In genomic region chr1:177442580-177442979, GRCh38 we compare ENCODE assay signal across 15 cellular contexts.
"Had no signal": no experiment of that assay in that cellular context is flagged by ENCODE, and none has a peak within 500 bp of the region (broad histone marks: within the 10 kb centered on the region; RNA-seq: fewer than 3 reads in every experiment).

No MANE protein-coding gene starts in this region.

- H3K36me3 Mint-ChIP-seq: activated CD4-positive, alpha-beta memory T cell treated with anti-CD3 and anti-CD28 coated beads for 36 hours; activated CD8-positive, alpha-beta memory T cell treated with anti-CD3 and anti-CD28 coated beads, Interleukin-2, amount 10 ng/mL, durations not matched to agents 7 days and 5 days; activated naive CD4-positive, alpha-beta T cell treated with anti-CD3 and anti-CD28 coated beads, Interleukin-2, amount 50 U/mL, for 24 hours had no signal

- H3K27ac Mint-ChIP-seq: activated CD4-positive, alpha-beta memory T cell treated with anti-CD3 and anti-CD28 coated beads for 36 hours; activated CD8-positive, alpha-beta memory T cell treated with anti-CD3 and anti-CD28 coated beads, Interleukin-2, amount 10 ng/mL, durations not matched to agents 7 days and 5 days; activated naive CD4-positive, alpha-beta T cell treated with anti-CD3 and anti-CD28 coated beads, Interleukin-2, amount 50 U/mL, for 24 hours; activated T-cell treated with anti-CD3 and anti-CD28 coated beads, Interleukin-2, amount 50 U/mL, for 24 hours; stimulated activated naive CD8-positive, alpha-beta T cell treated with anti-CD3 and anti-CD28 coated beads, Interleukin-15, Interleukin-2, amounts not matched to agents 100 ng/mL and 50 ng/mL, for 24 hours had no signal

- H3K4me3 ChIP-seq: left lung, prostate gland, sigmoid colon, spleen, testis had no signal

- H3K27me3 Mint-ChIP-seq: activated CD8-positive, alpha-beta memory T cell treated with anti-CD3 and anti-CD28 coated beads, Interleukin-2, amount 10 ng/mL, durations not matched to agents 7 days and 5 days; activated naive CD4-positive, alpha-beta T cell treated with anti-CD3 and anti-CD28 coated beads, Interleukin-2, amount 50 U/mL, for 24 hours; activated T-cell treated with anti-CD3 and anti-CD28 coated beads, Interleukin-2, amount 50 U/mL, for 24 hours; stimulated activated naive CD8-positive, alpha-beta T cell treated with anti-CD3 and anti-CD28 coated beads, Interleukin-15, Interleukin-2, amounts not matched to agents 100 ng/mL and 50 ng/mL, for 24 hours had no signal

- ATAC-seq: activated CD8-positive, alpha-beta memory T cell treated with anti-CD3 and anti-CD28 coated beads, Interleukin-2, amount 10 ng/mL, durations not matched to agents 7 days and 5 days; left lung had no signal

- H3K4me1 Mint-ChIP-seq: activated CD8-positive, alpha-beta memory T cell treated with anti-CD3 and anti-CD28 coated beads, Interleukin-2, amount 10 ng/mL, durations not matched to agents 7 days and 5 days; activated naive CD4-positive, alpha-beta T cell treated with anti-CD3 and anti-CD28 coated beads, Interleukin-2, amount 50 U/mL, for 24 hours; neural crest cell had no signal

- H3K4me3 Mint-ChIP-seq: activated CD4-positive, alpha-beta memory T cell treated with anti-CD3 and anti-CD28 coated beads for 36 hours; activated CD8-positive, alpha-beta memory T cell treated with anti-CD3 and anti-CD28 coated beads, Interleukin-2, amount 10 ng/mL, durations not matched to agents 7 days and 5 days; activated naive CD4-positive, alpha-beta T cell treated with anti-CD3 and anti-CD28 coated beads, Interleukin-2, amount 50 U/mL, for 24 hours; activated T-cell treated with anti-CD3 and anti-CD28 coated beads, Interleukin-2, amount 50 U/mL, for 24 hours; neural crest cell; stimulated activated naive CD8-positive, alpha-beta T cell treated with anti-CD3 and anti-CD28 coated beads, Interleukin-15, Interleukin-2, amounts not matched to agents 100 ng/mL and 50 ng/mL, for 24 hours had no signal

- H3K9me3 Mint-ChIP-seq: activated T-cell treated with anti-CD3 and anti-CD28 coated beads, Interleukin-2, amount 50 U/mL, for 24 hours; neural crest cell; stimulated activated naive CD8-positive, alpha-beta T cell treated with anti-CD3 and anti-CD28 coated beads, Interleukin-15, Interleukin-2, amounts not matched to agents 100 ng/mL and 50 ng/mL, for 24 hours had no signal

- DNase-seq: activated CD4-positive, alpha-beta memory T cell treated with anti-CD3 and anti-CD28 coated beads for 36 hours; activated CD8-positive, alpha-beta memory T cell treated with anti-CD3 and anti-CD28 coated beads, Interleukin-2, amount 10 ng/mL, durations not matched to agents 7 days and 5 days; activated effector memory CD4-positive, alpha-beta T cell treated with Interleukin-2 at 50 U/mL for 16 hours; activated T-cell treated with anti-CD3 and anti-CD28 coated beads, Interleukin-2, amount 50 U/mL, for 24 hours; caudate nucleus; islet precursor cell; left lung; mammary epithelial cell; sigmoid colon; spleen; testis had no signal
